Comparison of ENCODE assay signal across 8 cellular contexts in genomic region chr16:4307215-4308037, GRCh38. TPM values are rescaled to one million over a fixed set of nuclear protein-coding genes. Genes with fewer than 3 reads are reported as not detected.
DNase-seq lines count a peak whose midpoint lies in the region; ATAC-seq lines count a peak whose summit lies in the region.

No MANE protein-coding gene starts in this region.

- peak overlapping the region; percentile 45 for H3K4me3 ChIP-seq in mononuclear cell (ENCODE audit: low read length)

- no peaks in the 10 kb centered on the region for H3K27me3 ChIP-seq in mononuclear cell (ENCODE audit: insufficient read depth, low read length)

- DNase-seq in C1 segment of cervical spinal cord (lab: John Stamatoyannopoulos, UW) = peak in 13 of 14 donors; percentile 63 to 91 (median 82)
- DNase-seq in NOMO-1 treated with DMSO at 0.1 percent for 48 hours (lab: John Stamatoyannopoulos, UW; ENCODE audit: unreplicated experiment) = peak; percentile 96
- DNase-seq in activated CD8-positive, alpha-beta memory T cell treated with anti-CD3 and anti-CD28 coated beads, Interleukin-2, amount 50 U/mL, for 24 hours (ENCODE audit: extremely low read depth) = peak; percentile 79
- peak; percentile 93 for DNase-seq in epidermal melanocyte (ENCODE audit: insufficient read length, low spot score)
- peak; percentile 89 to 95 for DNase-seq in stimulated activated CD8-positive, alpha-beta memory T cell treated with anti-CD3 and anti-CD28 coated beads, Interleukin-2, amount 100 ng/mL, for 48 hours (ENCODE audit: low read depth in 2 of 2)

- peaks cover 23% of the 10 kb centered on the region for H3K4me1 ChIP-seq in mononuclear cell (ENCODE audit: insufficient read depth, low read length)

- H3K9me3 ChIP-seq in mononuclear cell (ENCODE audit: low read depth, low read length) = no peaks in the 10 kb centered on the region

- ATAC-seq in GM19372 (IDR thresholded peaks at IDR 0.05; ENCODE audit: low read depth, unreplicated experiment) (peak; percentile 94), HG03520 (IDR thresholded peaks at IDR 0.05; ENCODE audit: unreplicated experiment) (peak; percentile 85)

RNA-seq across cellular contexts. Expression of gene GLIS2, which starts 8.4 kb away (rescaled TPM):
- under 0.01 TPM for total RNA-seq in mononuclear cell

RNA-seq across cellular contexts. Expression of gene TFAP4, which starts 34.6 kb away (rescaled TPM):
- total RNA-seq in mononuclear cell = 5.8 TPM

RNA-seq across cellular contexts. Expression of gene PAM16, which starts 43.7 kb away (rescaled TPM):
- 5.4 TPM for total RNA-seq in mononuclear cell

Comparison
In these comparisons a context has a peak if more than half of its experiments do, and no peak if none do; other contexts are left out.
1. Peak in every context shown above with its lines: DNase-seq, ATAC-seq and H3K4me3 ChIP-seq.